In the genomic region with DNA sequence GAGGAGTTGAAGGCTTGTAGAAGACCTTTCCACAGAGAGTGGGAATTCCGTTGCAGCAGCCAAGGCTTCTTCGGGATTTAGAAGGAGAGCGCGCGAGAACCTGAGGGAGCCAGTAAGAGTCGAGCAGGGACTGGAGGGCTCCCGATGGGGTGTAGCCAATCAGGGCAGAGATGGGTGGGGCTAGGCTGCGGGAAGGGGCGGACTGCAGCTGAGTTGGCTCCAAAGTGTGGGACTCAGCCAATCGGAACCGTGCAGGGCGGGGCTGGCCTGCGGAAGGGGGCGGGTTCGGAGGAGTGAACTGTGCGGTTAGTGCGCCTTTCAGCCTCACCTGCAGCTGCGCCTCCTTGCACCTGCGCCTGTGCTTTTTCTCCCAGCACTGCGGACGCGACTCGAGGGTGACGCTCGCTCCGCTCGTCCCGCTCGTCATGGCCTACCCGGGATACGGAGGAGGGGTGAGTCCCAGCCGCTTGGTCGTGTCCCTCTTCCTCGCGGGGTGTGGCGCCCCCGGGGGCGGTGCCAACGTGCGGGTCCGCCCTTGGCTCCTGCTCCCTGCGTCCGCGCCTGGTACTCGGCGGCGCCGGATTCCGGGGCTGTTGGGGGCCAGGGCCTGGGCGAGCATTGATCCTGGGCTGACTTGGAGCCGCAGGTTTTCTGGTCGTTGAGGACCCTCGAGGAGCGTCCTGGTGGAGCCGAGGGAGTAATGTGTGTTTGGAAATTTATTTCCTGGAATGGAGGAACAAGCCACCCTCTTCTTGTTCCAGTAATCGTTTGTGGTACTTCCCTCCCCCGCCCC, we compare ENCODE assay signal across 1 cellular context.
TF ChIP-seq lines count a peak whose summit lies in the region.

A gene with protein sequence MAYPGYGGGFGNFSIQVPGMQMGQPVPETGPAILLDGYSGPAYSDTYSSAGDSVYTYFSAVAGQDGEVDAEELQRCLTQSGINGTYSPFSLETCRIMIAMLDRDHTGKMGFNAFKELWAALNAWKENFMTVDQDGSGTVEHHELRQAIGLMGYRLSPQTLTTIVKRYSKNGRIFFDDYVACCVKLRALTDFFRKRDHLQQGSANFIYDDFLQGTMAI (plus strand): TSS at position 309 of the 793 bp plus-strand sequence. CDS start 117 bp downstream, at position 426.

TF ChIP-seq in WTC11, 78 proteins besides CTCF, POLR2A, EP300 and RAD21 (continued from another document and continues in another):
- no peak for TF ChIP-seq GRHL2 (CRISPR knock-in tag; IDR thresholded peaks at IDR 0.05; ENCODE audit: insufficient replicate concordance, severe bottlenecking)
- TF ChIP-seq, protein P1, sequence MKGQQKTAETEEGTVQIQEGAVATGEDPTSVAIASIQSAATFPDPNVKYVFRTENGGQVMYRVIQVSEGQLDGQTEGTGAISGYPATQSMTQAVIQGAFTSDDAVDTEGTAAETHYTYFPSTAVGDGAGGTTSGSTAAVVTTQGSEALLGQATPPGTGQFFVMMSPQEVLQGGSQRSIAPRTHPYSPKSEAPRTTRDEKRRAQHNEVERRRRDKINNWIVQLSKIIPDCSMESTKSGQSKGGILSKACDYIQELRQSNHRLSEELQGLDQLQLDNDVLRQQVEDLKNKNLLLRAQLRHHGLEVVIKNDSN (CRISPR knock-in tag; IDR thresholded peaks at IDR 0.05) = peak; percentile 28; the same call in 1 of the 2 replicates
- TF ChIP-seq, protein P2, sequence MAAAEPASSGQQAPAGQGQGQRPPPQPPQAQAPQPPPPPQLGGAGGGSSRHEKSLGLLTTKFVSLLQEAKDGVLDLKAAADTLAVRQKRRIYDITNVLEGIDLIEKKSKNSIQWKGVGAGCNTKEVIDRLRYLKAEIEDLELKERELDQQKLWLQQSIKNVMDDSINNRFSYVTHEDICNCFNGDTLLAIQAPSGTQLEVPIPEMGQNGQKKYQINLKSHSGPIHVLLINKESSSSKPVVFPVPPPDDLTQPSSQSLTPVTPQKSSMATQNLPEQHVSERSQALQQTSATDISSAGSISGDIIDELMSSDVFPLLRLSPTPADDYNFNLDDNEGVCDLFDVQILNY (CRISPR knock-in tag; IDR thresholded peaks at IDR 0.05) = no peak
- TF ChIP-seq, protein P3, sequence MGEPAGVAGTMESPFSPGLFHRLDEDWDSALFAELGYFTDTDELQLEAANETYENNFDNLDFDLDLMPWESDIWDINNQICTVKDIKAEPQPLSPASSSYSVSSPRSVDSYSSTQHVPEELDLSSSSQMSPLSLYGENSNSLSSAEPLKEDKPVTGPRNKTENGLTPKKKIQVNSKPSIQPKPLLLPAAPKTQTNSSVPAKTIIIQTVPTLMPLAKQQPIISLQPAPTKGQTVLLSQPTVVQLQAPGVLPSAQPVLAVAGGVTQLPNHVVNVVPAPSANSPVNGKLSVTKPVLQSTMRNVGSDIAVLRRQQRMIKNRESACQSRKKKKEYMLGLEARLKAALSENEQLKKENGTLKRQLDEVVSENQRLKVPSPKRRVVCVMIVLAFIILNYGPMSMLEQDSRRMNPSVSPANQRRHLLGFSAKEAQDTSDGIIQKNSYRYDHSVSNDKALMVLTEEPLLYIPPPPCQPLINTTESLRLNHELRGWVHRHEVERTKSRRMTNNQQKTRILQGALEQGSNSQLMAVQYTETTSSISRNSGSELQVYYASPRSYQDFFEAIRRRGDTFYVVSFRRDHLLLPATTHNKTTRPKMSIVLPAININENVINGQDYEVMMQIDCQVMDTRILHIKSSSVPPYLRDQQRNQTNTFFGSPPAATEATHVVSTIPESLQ (CRISPR knock-in tag; IDR thresholded peaks at IDR 0.05) = no peak
- TF ChIP-seq ZNF317 (CRISPR knock-in tag; IDR thresholded peaks at IDR 0.05; ENCODE audit: borderline replicate concordance, low read depth) = no peak
- no peak for TF ChIP-seq HMGA2 (CRISPR knock-in tag; IDR thresholded peaks at IDR 0.05)
- TF ChIP-seq, protein P4, sequence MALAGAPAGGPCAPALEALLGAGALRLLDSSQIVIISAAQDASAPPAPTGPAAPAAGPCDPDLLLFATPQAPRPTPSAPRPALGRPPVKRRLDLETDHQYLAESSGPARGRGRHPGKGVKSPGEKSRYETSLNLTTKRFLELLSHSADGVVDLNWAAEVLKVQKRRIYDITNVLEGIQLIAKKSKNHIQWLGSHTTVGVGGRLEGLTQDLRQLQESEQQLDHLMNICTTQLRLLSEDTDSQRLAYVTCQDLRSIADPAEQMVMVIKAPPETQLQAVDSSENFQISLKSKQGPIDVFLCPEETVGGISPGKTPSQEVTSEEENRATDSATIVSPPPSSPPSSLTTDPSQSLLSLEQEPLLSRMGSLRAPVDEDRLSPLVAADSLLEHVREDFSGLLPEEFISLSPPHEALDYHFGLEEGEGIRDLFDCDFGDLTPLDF (CRISPR knock-in tag; IDR thresholded peaks at IDR 0.05) = no peak
- TF ChIP-seq, protein P5, sequence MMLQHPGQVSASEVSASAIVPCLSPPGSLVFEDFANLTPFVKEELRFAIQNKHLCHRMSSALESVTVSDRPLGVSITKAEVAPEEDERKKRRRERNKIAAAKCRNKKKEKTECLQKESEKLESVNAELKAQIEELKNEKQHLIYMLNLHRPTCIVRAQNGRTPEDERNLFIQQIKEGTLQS (CRISPR knock-in tag; conservative IDR thresholded peaks at IDR 0.05) = no peak
- no peak for TF ChIP-seq JUN (CRISPR knock-in tag; IDR thresholded peaks at IDR 0.05)
- peak; percentile 88; the same call in 1 of the 2 replicates for TF ChIP-seq ZNF138 (CRISPR knock-in tag; conservative IDR thresholded peaks at IDR 0.05)
- TF ChIP-seq, protein P6, sequence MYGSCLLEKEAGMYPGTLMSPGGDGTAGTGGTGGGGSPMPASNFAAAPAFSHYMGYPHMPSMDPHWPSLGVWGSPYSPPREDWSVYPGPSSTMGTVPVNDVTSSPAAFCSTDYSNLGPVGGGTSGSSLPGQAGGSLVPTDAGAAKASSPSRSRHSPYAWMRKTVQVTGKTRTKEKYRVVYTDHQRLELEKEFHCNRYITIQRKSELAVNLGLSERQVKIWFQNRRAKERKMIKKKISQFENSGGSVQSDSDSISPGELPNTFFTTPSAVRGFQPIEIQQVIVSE (CRISPR knock-in tag; IDR thresholded peaks at IDR 0.05; ENCODE audit: borderline replicate concordance) = no peak
- TF ChIP-seq, protein P7, sequence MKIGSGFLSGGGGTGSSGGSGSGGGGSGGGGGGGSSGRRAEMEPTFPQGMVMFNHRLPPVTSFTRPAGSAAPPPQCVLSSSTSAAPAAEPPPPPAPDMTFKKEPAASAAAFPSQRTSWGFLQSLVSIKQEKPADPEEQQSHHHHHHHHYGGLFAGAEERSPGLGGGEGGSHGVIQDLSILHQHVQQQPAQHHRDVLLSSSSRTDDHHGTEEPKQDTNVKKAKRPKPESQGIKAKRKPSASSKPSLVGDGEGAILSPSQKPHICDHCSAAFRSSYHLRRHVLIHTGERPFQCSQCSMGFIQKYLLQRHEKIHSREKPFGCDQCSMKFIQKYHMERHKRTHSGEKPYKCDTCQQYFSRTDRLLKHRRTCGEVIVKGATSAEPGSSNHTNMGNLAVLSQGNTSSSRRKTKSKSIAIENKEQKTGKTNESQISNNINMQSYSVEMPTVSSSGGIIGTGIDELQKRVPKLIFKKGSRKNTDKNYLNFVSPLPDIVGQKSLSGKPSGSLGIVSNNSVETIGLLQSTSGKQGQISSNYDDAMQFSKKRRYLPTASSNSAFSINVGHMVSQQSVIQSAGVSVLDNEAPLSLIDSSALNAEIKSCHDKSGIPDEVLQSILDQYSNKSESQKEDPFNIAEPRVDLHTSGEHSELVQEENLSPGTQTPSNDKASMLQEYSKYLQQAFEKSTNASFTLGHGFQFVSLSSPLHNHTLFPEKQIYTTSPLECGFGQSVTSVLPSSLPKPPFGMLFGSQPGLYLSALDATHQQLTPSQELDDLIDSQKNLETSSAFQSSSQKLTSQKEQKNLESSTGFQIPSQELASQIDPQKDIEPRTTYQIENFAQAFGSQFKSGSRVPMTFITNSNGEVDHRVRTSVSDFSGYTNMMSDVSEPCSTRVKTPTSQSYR (CRISPR knock-in tag; IDR thresholded peaks at IDR 0.05) = no peak
- no peak; the same call in 1 of the 2 replicates for TF ChIP-seq CREM (CRISPR knock-in tag; IDR thresholded peaks at IDR 0.05)
- TF ChIP-seq MYBL2 (CRISPR knock-in tag; IDR thresholded peaks at IDR 0.05) = peak; percentile 81; the same call in 1 of the 2 replicates
- TF ChIP-seq ZNF416 (CRISPR knock-in tag; IDR thresholded peaks at IDR 0.05) = no peak
- no peak for TF ChIP-seq GTF2I (CRISPR knock-in tag; conservative IDR thresholded peaks at IDR 0.05)
- TF ChIP-seq ZNF121 (CRISPR knock-in tag; IDR thresholded peaks at IDR 0.05) = no peak
- TF ChIP-seq GABPB1 (CRISPR knock-in tag; IDR thresholded peaks at IDR 0.05) = peak; percentile 55
- no peak for TF ChIP-seq TCF7 (CRISPR knock-in tag; IDR thresholded peaks at IDR 0.05; ENCODE audit: low read depth)
- TF ChIP-seq SOX15 (CRISPR knock-in tag; IDR thresholded peaks at IDR 0.05) = no peak
- TF ChIP-seq ZNF671 (CRISPR knock-in tag; IDR thresholded peaks at IDR 0.05) = no peak
- no peak for TF ChIP-seq NFATC4 (CRISPR knock-in tag; IDR thresholded peaks at IDR 0.05)
- no peak for TF ChIP-seq NR3C1 (CRISPR knock-in tag; conservative IDR thresholded peaks at IDR 0.05; ENCODE audit: low read depth)
- TF ChIP-seq, protein P8, sequence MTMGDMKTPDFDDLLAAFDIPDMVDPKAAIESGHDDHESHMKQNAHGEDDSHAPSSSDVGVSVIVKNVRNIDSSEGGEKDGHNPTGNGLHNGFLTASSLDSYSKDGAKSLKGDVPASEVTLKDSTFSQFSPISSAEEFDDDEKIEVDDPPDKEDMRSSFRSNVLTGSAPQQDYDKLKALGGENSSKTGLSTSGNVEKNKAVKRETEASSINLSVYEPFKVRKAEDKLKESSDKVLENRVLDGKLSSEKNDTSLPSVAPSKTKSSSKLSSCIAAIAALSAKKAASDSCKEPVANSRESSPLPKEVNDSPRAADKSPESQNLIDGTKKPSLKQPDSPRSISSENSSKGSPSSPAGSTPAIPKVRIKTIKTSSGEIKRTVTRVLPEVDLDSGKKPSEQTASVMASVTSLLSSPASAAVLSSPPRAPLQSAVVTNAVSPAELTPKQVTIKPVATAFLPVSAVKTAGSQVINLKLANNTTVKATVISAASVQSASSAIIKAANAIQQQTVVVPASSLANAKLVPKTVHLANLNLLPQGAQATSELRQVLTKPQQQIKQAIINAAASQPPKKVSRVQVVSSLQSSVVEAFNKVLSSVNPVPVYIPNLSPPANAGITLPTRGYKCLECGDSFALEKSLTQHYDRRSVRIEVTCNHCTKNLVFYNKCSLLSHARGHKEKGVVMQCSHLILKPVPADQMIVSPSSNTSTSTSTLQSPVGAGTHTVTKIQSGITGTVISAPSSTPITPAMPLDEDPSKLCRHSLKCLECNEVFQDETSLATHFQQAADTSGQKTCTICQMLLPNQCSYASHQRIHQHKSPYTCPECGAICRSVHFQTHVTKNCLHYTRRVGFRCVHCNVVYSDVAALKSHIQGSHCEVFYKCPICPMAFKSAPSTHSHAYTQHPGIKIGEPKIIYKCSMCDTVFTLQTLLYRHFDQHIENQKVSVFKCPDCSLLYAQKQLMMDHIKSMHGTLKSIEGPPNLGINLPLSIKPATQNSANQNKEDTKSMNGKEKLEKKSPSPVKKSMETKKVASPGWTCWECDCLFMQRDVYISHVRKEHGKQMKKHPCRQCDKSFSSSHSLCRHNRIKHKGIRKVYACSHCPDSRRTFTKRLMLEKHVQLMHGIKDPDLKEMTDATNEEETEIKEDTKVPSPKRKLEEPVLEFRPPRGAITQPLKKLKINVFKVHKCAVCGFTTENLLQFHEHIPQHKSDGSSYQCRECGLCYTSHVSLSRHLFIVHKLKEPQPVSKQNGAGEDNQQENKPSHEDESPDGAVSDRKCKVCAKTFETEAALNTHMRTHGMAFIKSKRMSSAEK (CRISPR knock-in tag; IDR thresholded peaks at IDR 0.05; ENCODE audit: borderline replicate concordance) = no peak
- TF ChIP-seq, protein P9, sequence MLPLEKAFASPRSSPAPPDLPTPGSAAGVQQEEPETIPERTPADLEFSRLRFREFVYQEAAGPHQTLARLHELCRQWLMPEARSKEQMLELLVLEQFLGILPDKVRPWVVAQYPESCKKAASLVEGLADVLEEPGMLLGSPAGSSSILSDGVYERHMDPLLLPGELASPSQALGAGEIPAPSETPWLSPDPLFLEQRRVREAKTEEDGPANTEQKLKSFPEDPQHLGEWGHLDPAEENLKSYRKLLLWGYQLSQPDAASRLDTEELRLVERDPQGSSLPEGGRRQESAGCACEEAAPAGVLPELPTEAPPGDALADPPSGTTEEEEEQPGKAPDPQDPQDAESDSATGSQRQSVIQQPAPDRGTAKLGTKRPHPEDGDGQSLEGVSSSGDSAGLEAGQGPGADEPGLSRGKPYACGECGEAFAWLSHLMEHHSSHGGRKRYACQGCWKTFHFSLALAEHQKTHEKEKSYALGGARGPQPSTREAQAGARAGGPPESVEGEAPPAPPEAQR (CRISPR knock-in tag; IDR thresholded peaks at IDR 0.05) = no peak
- TF ChIP-seq, protein P10, sequence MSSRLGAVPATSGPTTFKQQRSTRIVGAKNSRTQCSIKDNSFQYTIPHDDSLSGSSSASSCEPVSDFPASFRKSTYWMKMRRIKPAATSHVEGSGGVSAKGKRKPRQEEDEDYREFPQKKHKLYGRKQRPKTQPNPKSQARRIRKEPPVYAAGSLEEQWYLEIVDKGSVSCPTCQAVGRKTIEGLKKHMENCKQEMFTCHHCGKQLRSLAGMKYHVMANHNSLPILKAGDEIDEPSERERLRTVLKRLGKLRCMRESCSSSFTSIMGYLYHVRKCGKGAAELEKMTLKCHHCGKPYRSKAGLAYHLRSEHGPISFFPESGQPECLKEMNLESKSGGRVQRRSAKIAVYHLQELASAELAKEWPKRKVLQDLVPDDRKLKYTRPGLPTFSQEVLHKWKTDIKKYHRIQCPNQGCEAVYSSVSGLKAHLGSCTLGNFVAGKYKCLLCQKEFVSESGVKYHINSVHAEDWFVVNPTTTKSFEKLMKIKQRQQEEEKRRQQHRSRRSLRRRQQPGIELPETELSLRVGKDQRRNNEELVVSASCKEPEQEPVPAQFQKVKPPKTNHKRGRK (CRISPR knock-in tag; IDR thresholded peaks at IDR 0.05; ENCODE audit: borderline replicate concordance) = no peak
- TF ChIP-seq, protein P11, sequence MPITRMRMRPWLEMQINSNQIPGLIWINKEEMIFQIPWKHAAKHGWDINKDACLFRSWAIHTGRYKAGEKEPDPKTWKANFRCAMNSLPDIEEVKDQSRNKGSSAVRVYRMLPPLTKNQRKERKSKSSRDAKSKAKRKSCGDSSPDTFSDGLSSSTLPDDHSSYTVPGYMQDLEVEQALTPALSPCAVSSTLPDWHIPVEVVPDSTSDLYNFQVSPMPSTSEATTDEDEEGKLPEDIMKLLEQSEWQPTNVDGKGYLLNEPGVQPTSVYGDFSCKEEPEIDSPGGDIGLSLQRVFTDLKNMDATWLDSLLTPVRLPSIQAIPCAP (CRISPR knock-in tag; IDR thresholded peaks at IDR 0.05) = no peak
- TF ChIP-seq TEAD4 (CRISPR knock-in tag; IDR thresholded peaks at IDR 0.05) = no peak
- no peak for TF ChIP-seq NR1H2 (CRISPR knock-in tag; IDR thresholded peaks at IDR 0.05)
- no peak for TF ChIP-seq ZNF423 (CRISPR knock-in tag; IDR thresholded peaks at IDR 0.05)
- no peak for TF ChIP-seq ESRRA (CRISPR knock-in tag; IDR thresholded peaks at IDR 0.05; ENCODE audit: borderline replicate concordance)
- no peak for TF ChIP-seq MXD4 (CRISPR knock-in tag; IDR thresholded peaks at IDR 0.05; ENCODE audit: borderline replicate concordance)
- peak; percentile 62; the same call in 1 of the 2 replicates for TF ChIP-seq TEAD1 (CRISPR knock-in tag; IDR thresholded peaks at IDR 0.05)
